Comparison of ENCODE assay signal across 10 cellular contexts in the genomic region with DNA sequence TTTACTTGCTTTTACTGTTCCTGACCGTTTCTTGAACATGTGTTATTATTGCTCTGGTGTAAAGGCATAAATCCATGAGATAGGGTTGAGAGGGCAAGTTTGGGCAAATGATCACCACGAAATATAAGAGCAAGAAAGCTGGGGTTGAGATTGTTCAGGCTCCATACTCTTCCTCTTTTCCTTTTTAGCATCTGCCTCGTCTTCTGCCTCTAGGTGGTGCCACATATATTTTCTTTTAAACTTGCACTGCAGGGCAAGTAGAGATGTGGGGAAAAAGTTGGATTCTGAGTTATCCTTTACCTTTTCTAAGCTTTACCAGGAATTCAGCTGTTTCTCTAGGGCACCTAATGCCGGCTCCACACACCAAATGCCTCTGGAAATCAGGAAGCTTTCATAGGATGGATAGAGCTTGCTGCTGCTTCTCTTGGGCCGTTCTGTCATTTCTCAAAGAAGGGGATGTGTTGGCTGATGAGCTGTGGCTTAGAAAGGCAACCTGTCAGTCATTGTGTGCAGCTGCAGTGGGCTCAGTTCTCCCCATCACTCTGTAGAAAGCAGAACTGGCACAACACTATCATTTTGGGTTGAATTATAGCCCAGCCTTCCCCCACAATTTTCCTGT.
DNase-seq lines count a peak whose midpoint lies in the region; ATAC-seq and TF ChIP-seq lines count a peak whose summit lies in the region.
"Had no signal": no experiment of that assay in that cellular context is flagged by ENCODE, and none has a peak within 500 bp of the region (broad histone marks: within the 10 kb centered on the region; RNA-seq: fewer than 3 reads in every experiment).

No MANE protein-coding gene starts in this region.

- H3K4me3 ChIP-seq in PC-9 (no peak overlapping the region), transverse colon (no peak overlapping the region)

- peaks cover 4% of the 10 kb centered on the region for H3K9me3 Mint-ChIP-seq in activated CD8-positive, alpha-beta T cell treated with anti-CD3 and anti-CD28 coated beads for 36 hours
- no peaks in the 10 kb centered on the region for H3K9me3 Mint-ChIP-seq in activated CD8-positive, alpha-beta T cell treated with anti-CD3 and anti-CD28 coated beads, Interleukin-2, amount 10 ng/mL, durations not matched to agents 7 days and 5 days (ENCODE audit: insufficient read depth)

- in situ Hi-C loops in transverse colon (cut with MboI; ENCODE audit: low pct_ligation_motif_present in 1 of 4, low pct_unique_long_range_greater_than_20kb in 1 of 4, low sequenced_read_pairs in 3 of 4): loop anchor here in 1 of 4 donors (25.0 kb wide), 1 partner anchor 220 kb away; no protein-coding TSS in a partner anchor

- TF ChIP-seq POLR2A in transverse colon (IDR thresholded peaks at IDR 0.05): no peak

- H3K4me1 ChIP-seq in PC-9 (replicated peaks; ENCODE audit: insufficient read depth): no peaks in the 10 kb centered on the region
- H3K4me1 ChIP-seq in transverse colon: no peaks in the 10 kb centered on the region

- no peak overlapping the region for H3K4me2 ChIP-seq in PC-9

- no TSS peak for BruUV-seq in PC-9 (replicated peaks; lab: Mats Ljungman, UMichigan)

- H3K27ac ChIP-seq in PC-9: no peak overlapping the region
- no peak overlapping the region for H3K27ac ChIP-seq in transverse colon

- H3K36me3 ChIP-seq in PC-9 (ENCODE audit: low read depth) (no peaks in the 10 kb centered on the region), transverse colon (no peaks in the 10 kb centered on the region)

- peaks cover 1% of the 10 kb centered on the region for H3K27me3 Mint-ChIP-seq in activated CD8-positive, alpha-beta T cell treated with anti-CD3 and anti-CD28 coated beads for 36 hours
- H3K27me3 Mint-ChIP-seq in activated CD8-positive, alpha-beta T cell treated with anti-CD3 and anti-CD28 coated beads, Interleukin-2, amount 10 ng/mL, durations not matched to agents 7 days and 5 days (ENCODE audit: low read depth): no peaks in the 10 kb centered on the region

- H4K20me1 ChIP-seq in PC-9 (ENCODE audit: insufficient read depth): no peaks in the 10 kb centered on the region

- H2AFZ ChIP-seq in PC-9: no peak overlapping the region

- no peaks in the 10 kb centered on the region for H3K36me3 Mint-ChIP-seq in activated CD8-positive, alpha-beta T cell treated with anti-CD3 and anti-CD28 coated beads for 36 hours (ENCODE audit: low read depth)
- H3K36me3 Mint-ChIP-seq in activated CD8-positive, alpha-beta T cell treated with anti-CD3 and anti-CD28 coated beads, Interleukin-2, amount 10 ng/mL, durations not matched to agents 7 days and 5 days (ENCODE audit: low read depth): no peaks in the 10 kb centered on the region
- H3K36me3 Mint-ChIP-seq: CD4-positive, alpha-beta memory T cell had no signal

- no peaks in the 10 kb centered on the region for H3K79me2 ChIP-seq in PC-9 (ENCODE audit: low read depth)

- no peak for TF ChIP-seq EP300 in transverse colon (IDR thresholded peaks at IDR 0.05; ENCODE audit: low read depth)

- 47 to 61% methylated on average over 3 to 5 of the region's 5 CpGs for WGBS in transverse colon (ENCODE audit: low coverage in 1 of 2), 2 donors

- H3K9me3 ChIP-seq in PC-9 (ENCODE audit: insufficient read depth, low read depth) (no peaks in the 10 kb centered on the region), transverse colon (no peaks in the 10 kb centered on the region)

- intact Hi-C loops in activated CD8-positive, alpha-beta T cell treated with anti-CD3 and anti-CD28 coated beads for 36 hours (cut with micrococcal nuclease): loop anchor here (5.0 kb wide), 1 partner anchor 220 kb away; no protein-coding TSS in a partner anchor
- intact Hi-C loops in PC-9 (cut with micrococcal nuclease; ENCODE audit: unreplicated experiment) (loop anchor here (5.0 kb wide), 1 partner anchor 100 kb away; the partner anchor contains the start of gene LDLRAD3), transverse colon (cut with DNase I; ENCODE audit: low total_unique reads) (no loop called here)

- CTCF ChIA-PET in activated CD8-positive, alpha-beta T cell treated with anti-CD3 and anti-CD28 coated beads for 36 hours (lab: Charles Lee): interaction anchor here (0.7 to 1.9 kb wide), 6 partner anchors 11 to 225 kb away, joined by 3 to 7 read pairs (median 3); no protein-coding TSS in a partner anchor
- CTCF ChIA-PET in activated CD8-positive, alpha-beta T cell treated with anti-CD3 and anti-CD28 coated beads, Interleukin-2, amount 10 ng/mL, durations not matched to agents 7 days and 5 days (lab: Charles Lee): interaction anchor here (1.0 to 2.2 kb wide), 4 partner anchors 18 to 216 kb away, joined by 3 to 7 read pairs (median 4); no protein-coding TSS in a partner anchor
- CTCF ChIA-PET in PC-9 (lab: Charles Lee): interaction anchor here (1.9 kb wide), 1 partner anchor 220 kb away, joined by 4 read pairs; no protein-coding TSS in a partner anchor

- H3K4me3 Mint-ChIP-seq in activated CD8-positive, alpha-beta T cell treated with anti-CD3 and anti-CD28 coated beads for 36 hours: no peak overlapping the region
- H3K4me3 Mint-ChIP-seq in activated CD8-positive, alpha-beta T cell treated with anti-CD3 and anti-CD28 coated beads, Interleukin-2, amount 10 ng/mL, durations not matched to agents 7 days and 5 days: no peak overlapping the region
- H3K4me3 Mint-ChIP-seq: CD4-positive, alpha-beta memory T cell had no signal

- TF ChIP-seq CTCF in activated CD8-positive, alpha-beta T cell treated with anti-CD3 and anti-CD28 coated beads for 36 hours (IDR thresholded peaks at IDR 0.05): peak; percentile 11
- TF ChIP-seq CTCF in PC-9 (conservative IDR thresholded peaks at IDR 0.05) (peak; percentile 51; the same call in 1 of the 2 replicates), transverse colon (IDR thresholded peaks at IDR 0.05) (peak in 3 of 5 experiments; percentile 20 to 31 (median 26))

- no peaks in the 10 kb centered on the region for H3F3A ChIP-seq in PC-9 (ENCODE audit: insufficient read depth, low read depth)

- H3K9me2 ChIP-seq in PC-9 (ENCODE audit: insufficient read depth): no peaks in the 10 kb centered on the region

- no peak overlapping the region for H3K27ac Mint-ChIP-seq in activated CD8-positive, alpha-beta T cell treated with anti-CD3 and anti-CD28 coated beads for 36 hours
- H3K27ac Mint-ChIP-seq in activated CD8-positive, alpha-beta T cell treated with anti-CD3 and anti-CD28 coated beads, Interleukin-2, amount 10 ng/mL, durations not matched to agents 7 days and 5 days: no peak overlapping the region
- H3K27ac Mint-ChIP-seq: CD4-positive, alpha-beta memory T cell had no signal

- H3K4me1 Mint-ChIP-seq in activated CD8-positive, alpha-beta T cell treated with anti-CD3 and anti-CD28 coated beads for 36 hours (ENCODE audit: low read depth): no peaks in the 10 kb centered on the region
- H3K4me1 Mint-ChIP-seq in activated CD8-positive, alpha-beta T cell treated with anti-CD3 and anti-CD28 coated beads, Interleukin-2, amount 10 ng/mL, durations not matched to agents 7 days and 5 days (ENCODE audit: low read depth): no peaks in the 10 kb centered on the region
- H3K4me1 Mint-ChIP-seq: CD4-positive, alpha-beta memory T cell had no signal

- H3K27me3 ChIP-seq in PC-9 (ENCODE audit: insufficient read depth, low read depth): no peaks in the 10 kb centered on the region
- H3K27me3 ChIP-seq in transverse colon: no peaks in the 10 kb centered on the region

- no peak for ATAC-seq in activated CD8-positive, alpha-beta T cell treated with anti-CD3 and anti-CD28 coated beads for 36 hours
- no peak for ATAC-seq in activated CD8-positive, alpha-beta T cell treated with anti-CD3 and anti-CD28 coated beads, Interleukin-2, amount 10 ng/mL, durations not matched to agents 7 days and 5 days

- POLR2A ChIA-PET in activated CD8-positive, alpha-beta T cell treated with anti-CD3 and anti-CD28 coated beads for 36 hours (lab: Charles Lee): interaction anchor here (0.6 kb wide), 1 partner anchor 40 kb away, joined by 3 read pairs; no protein-coding TSS in a partner anchor
- POLR2A ChIA-PET in activated CD8-positive, alpha-beta T cell treated with anti-CD3 and anti-CD28 coated beads, Interleukin-2, amount 10 ng/mL, durations not matched to agents 7 days and 5 days (lab: Charles Lee): no interaction called here
- POLR2A ChIA-PET in PC-9 (lab: Charles Lee; ENCODE audit: unreplicated experiment): no interaction called here

- peak; percentile 4 for DNase-seq in activated CD8-positive, alpha-beta T cell treated with anti-CD3 and anti-CD28 coated beads for 36 hours
- DNase-seq in activated CD8-positive, alpha-beta T cell treated with anti-CD3 and anti-CD28 coated beads, Interleukin-2, amount 10 ng/mL, durations not matched to agents 7 days and 5 days: no peak
- no peak for DNase-seq in PC-9
- DNase-seq in fibroblast of gingiva (ENCODE audit: low read depth): peak; percentile 15
- DNase-seq in transverse colon: no peak
- DNase-seq in NCI-H2029 treated with DMSO at 0.1 percent for 48 hours (lab: John Stamatoyannopoulos, UW): no peak
- DNase-seq in NCI-H2196 (lab: John Stamatoyannopoulos, UW; ENCODE audit: unreplicated experiment): no peak
- DNase-seq in activated gamma-delta T cell (lab: John Stamatoyannopoulos, UW): no peak
- DNase-seq: stimulated activated naive CD4-positive, alpha-beta T cell had no signal

Comparison
In these comparisons a context has a peak if more than half of its experiments do, and no peak if none do; other contexts are left out.
1. DNase-seq: peak in activated CD8-positive, alpha-beta T cell treated with anti-CD3 and anti-CD28 coated beads for 36 hours (single experiment) and fibroblast of gingiva (single experiment); none in activated CD8-positive, alpha-beta T cell treated with anti-CD3 and anti-CD28 coated beads, Interleukin-2, amount 10 ng/mL, durations not matched to agents 7 days and 5 days (single experiment), PC-9 (0 of 2), transverse colon (single experiment), NCI-H2029 treated with DMSO at 0.1 percent for 48 hours (single experiment), NCI-H2196 (single experiment) and activated gamma-delta T cell (single experiment).
2. Peak in every context shown above with its lines, with median percentiles within 50 percentile points of each other: CTCF ChIP-seq.